Comparison of ENCODE assay signal across 19 cellular contexts in genomic region chr6:128606611-128607010, GRCh38.
DNase-seq lines count a peak whose midpoint lies in the region; ATAC-seq and TF ChIP-seq lines count a peak whose summit lies in the region.
"Had no signal": no experiment of that assay in that cellular context is flagged by ENCODE, and none has a peak within 500 bp of the region (broad histone marks: within the 10 kb centered on the region; RNA-seq: fewer than 3 reads in every experiment).

No MANE protein-coding gene starts in this region.

- H3K27me3 ChIP-seq in foreskin keratinocyte = no peaks in the 10 kb centered on the region
- H3K27me3 ChIP-seq: body of pancreas had no signal

- DNase-seq in foreskin keratinocyte (no peak), DMS53 (lab: John Stamatoyannopoulos, UW) (no peak), NCI-H748 (lab: John Stamatoyannopoulos, UW; ENCODE audit: unreplicated experiment) (no peak)
- no peak for DNase-seq in activated CD4-positive, CD25-positive, alpha-beta regulatory T cell (lab: John Stamatoyannopoulos, UW)
- DNase-seq: activated CD8-positive, alpha-beta memory T cell treated with anti-CD3 and anti-CD28 coated beads for 24 hours; activated naive CD8-positive, alpha-beta T cell treated with anti-CD3 and anti-CD28 coated beads, Interleukin-2, amount 10 ng/mL, durations not matched to agents 7 days and 5 days; body of pancreas; cortex of kidney; DMS79 treated with DMSO at 0.1 percent for 48 hours; H7; left cardiac atrium; NCI-H526 treated with DMSO at 0.1 percent for 48 hours; stimulated activated CD4-positive, alpha-beta T cell treated with anti-CD3 and anti-CD28 coated beads, Interleukin-2, amount 100 ng/mL, for 48 hours had no signal

- peaks cover 24% of the 10 kb centered on the region for H3K4me1 ChIP-seq in foreskin keratinocyte
- H3K4me1 ChIP-seq: body of pancreas had no signal

- ATAC-seq in GM18909 (IDR thresholded peaks at IDR 0.05; ENCODE audit: poor library complexity, unreplicated experiment) (peak; percentile 67), HG02759 (IDR thresholded peaks at IDR 0.05; ENCODE audit: unreplicated experiment) (peak; percentile 79), HG03442 (IDR thresholded peaks at IDR 0.05; ENCODE audit: unreplicated experiment) (peak; percentile 68), foreskin keratinocyte (no peak)
- ATAC-seq: body of pancreas; left cardiac atrium; natural killer cell treated with Interleukin-12 subunit alpha and Interleukin-12 subunit beta and Interleukin-15 and Interleukin-18, amount 100 ng/mL, for 72 hours; WTC11 had no signal

- no peak for TF ChIP-seq CTCF in foreskin keratinocyte (conservative IDR thresholded peaks at IDR 0.05)

- peak overlapping the region; percentile 35 for H3K27ac ChIP-seq in foreskin keratinocyte
- H3K27ac ChIP-seq: body of pancreas, KMS-11 had no signal
